Comparison of ENCODE assay signal across 1 cellular context in the genomic region with DNA sequence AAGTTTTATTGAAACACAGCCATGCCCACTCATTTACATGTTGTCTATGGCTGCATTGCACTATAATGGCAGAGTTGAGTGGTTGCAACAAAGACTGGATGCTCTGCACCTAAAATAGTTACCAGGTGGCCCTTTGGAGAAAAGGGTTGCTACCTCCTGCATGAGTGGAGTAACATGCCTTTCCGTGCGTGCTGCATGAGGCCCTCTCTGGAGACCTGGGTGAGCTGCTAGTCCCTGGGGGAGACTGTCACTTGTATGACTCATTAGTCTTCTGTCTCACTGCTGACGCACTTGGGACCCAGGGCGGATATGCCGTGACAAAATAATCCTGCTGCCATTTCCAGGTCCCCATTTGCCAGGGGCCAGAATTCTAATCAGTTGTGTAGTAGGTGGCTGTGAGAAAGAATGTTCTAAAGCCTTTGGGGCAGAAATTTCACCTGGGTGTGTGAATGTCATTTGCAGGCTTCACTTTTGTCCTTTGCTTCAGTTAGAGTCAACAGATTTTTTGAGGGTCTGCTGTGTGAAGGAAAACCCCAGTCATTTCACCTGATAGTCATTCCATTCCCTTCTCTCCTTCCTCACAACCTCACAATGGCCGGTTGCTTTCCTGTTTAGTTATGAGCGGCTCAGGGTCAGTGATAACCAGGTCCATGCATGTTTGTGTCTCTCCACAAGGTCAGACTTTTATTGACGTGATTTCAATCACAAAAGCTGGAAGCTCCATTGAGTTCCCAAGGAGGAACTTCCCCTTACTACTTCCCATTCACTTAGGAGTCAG.
A peak's percentile ranks its signal among the peaks of the same experiment; 100 is the strongest.
TF ChIP-seq lines count a peak whose summit lies in the region.

No MANE protein-coding gene starts in this region.

TF ChIP-seq in HEK293, 187 proteins besides CTCF, POLR2A, EP300 and RAD21 (continued from another document):
- TF ChIP-seq ZNF629 (tag by site-specific recombination; IDR thresholded peaks at IDR 0.05) = peak; percentile 96
- TF ChIP-seq ZNF16 (tag by site-specific recombination; IDR thresholded peaks at IDR 0.05; ENCODE audit: low read depth) = no peak
- TF ChIP-seq, protein P1, sequence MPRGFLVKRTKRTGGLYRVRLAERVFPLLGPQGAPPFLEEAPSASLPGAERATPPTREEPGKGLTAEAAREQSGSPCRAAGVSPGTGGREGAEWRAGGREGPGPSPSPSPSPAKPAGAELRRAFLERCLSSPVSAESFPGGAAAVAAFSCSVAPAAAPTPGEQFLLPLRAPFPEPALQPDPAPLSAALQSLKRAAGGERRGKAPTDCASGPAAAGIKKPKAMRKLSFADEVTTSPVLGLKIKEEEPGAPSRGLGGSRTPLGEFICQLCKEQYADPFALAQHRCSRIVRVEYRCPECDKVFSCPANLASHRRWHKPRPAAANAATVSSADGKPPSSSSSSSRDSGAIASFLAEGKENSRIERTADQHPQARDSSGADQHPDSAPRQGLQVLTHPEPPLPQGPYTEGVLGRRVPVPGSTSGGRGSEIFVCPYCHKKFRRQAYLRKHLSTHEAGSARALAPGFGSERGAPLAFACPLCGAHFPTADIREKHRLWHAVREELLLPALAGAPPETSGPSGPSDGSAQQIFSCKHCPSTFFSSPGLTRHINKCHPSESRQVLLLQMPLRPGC (tag by site-specific recombination; IDR thresholded peaks at IDR 0.05) = 0 out of 2 replicates have a peak, but pooled peaks have one; percentile 27
- 0 out of 2 replicates have a peak, but pooled peaks have one; percentile 35 for TF ChIP-seq ZEB2 (tag by site-specific recombination; IDR thresholded peaks at IDR 0.05)
- peak; percentile 51 for TF ChIP-seq SP7 (tag by site-specific recombination; IDR thresholded peaks at IDR 0.05)
- 0 out of 2 replicates have a peak, but pooled peaks have one; percentile 22 for TF ChIP-seq ZNF10 (tag by site-specific recombination; IDR thresholded peaks at IDR 0.05)
- TF ChIP-seq HIC1 (tag by site-specific recombination; IDR thresholded peaks at IDR 0.05) = 0 out of 2 replicates have a peak, but pooled peaks have one; percentile 35
- TF ChIP-seq ZNF600 (tag by site-specific recombination; IDR thresholded peaks at IDR 0.05) = peak; percentile 61; the same call in 1 of the 2 replicates
